In the genomic region with DNA sequence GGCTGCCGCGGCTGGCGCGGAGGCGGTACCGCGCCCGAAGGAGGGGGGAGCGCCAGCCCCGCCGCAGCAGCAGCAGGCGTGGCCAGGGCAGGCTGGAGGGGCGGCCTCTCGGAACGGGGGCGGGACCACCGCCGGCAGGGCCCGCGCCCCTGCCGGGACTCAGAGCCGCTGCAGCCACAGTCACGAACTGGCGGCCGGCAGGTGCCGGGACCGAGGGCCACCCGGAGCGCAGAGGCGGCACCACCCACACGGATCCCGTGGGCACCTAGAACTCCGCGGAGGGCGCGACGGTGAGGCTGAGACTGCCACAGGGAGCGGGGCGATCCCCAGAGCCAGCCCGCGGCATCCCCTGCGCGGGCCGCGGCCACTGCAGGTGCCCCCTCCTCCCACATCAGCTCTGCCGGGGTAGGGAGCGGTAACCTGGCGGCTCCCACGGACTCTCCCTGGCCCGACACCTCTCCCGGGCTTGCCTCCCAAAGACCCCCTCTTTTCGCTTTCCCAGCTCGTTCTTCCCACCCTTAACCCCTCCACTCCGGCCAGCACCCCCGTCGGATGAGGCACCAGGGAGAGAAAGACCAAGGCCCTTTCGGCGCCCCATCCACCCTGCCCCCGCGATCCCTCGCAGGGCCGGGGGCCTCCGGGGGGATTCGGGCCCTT, we compare ENCODE assay signal across 8 cellular contexts. TPM values are rescaled to one million over a fixed set of nuclear protein-coding genes. Genes with fewer than 3 reads are reported as not detected.
DNase-seq lines count a peak whose midpoint lies in the region; ATAC-seq and TF ChIP-seq lines count a peak whose summit lies in the region.

A gene (plus strand): TSS at position 162 of the 657 bp plus-strand sequence. CDS start 944 bp downstream, outside the sequence.

- H3K4me3 ChIP-seq in AG04449 (ENCODE audit: low read depth, low read length) (peak within 1 kb of the TSS; percentile 40), epithelial cell of proximal tubule (ENCODE audit: low read depth, low read length) (peak within 1 kb of the TSS; percentile 43)

- peaks cover 53 to 75% (median 74%) of the 10 kb centered on the region in 3 donors for H3K27me3 Mint-ChIP-seq in naive B cell
- H3K27me3 Mint-ChIP-seq in stimulated activated naive B cell treated with anti-CD40 and anti-IgM and Interleukin-4, amounts not matched to agents 10 μg/mL and 1 μg/mL and 100 μg/mL, for 72 hours = peaks cover 58 to 66% of the 10 kb centered on the region in 2 donors

- peaks cover 14 to 19% (median 18%) of the 10 kb centered on the region in 3 donors for H3K4me1 Mint-ChIP-seq in naive B cell
- H3K4me1 Mint-ChIP-seq in stimulated activated naive B cell treated with anti-CD40 and anti-IgM and Interleukin-4, amounts not matched to agents 10 μg/mL and 1 μg/mL and 100 μg/mL, for 72 hours = peaks cover 13 to 18% of the 10 kb centered on the region in 2 donors

- TF ChIP-seq CTCF in AG04449 (IDR thresholded peaks at IDR 0.05; ENCODE audit: insufficient read depth, low read length, missing control alignments) = no peak
- TF ChIP-seq CTCF in epithelial cell of proximal tubule (conservative IDR thresholded peaks at IDR 0.05; ENCODE audit: low read depth, low read length) = no peak

- H3K9me3 Mint-ChIP-seq in naive B cell = no peaks in the 10 kb centered on the region
- H3K9me3 Mint-ChIP-seq in stimulated activated naive B cell treated with anti-CD40 and anti-IgM and Interleukin-4, amounts not matched to agents 10 μg/mL and 1 μg/mL and 100 μg/mL, for 72 hours = no peaks in the 10 kb centered on the region

- H3K27ac Mint-ChIP-seq in naive B cell = no peak within 1 kb of the TSS
- H3K27ac Mint-ChIP-seq in stimulated activated naive B cell treated with anti-CD40 and anti-IgM and Interleukin-4, amounts not matched to agents 10 μg/mL and 1 μg/mL and 100 μg/mL, for 72 hours = peak within 1 kb of the TSS; percentile 47

- ATAC-seq in GM18909 (IDR thresholded peaks at IDR 0.05; ENCODE audit: poor library complexity, unreplicated experiment) (peak; percentile 76), HG03354 (IDR thresholded peaks at IDR 0.05; ENCODE audit: poor library complexity, severe bottlenecking, unreplicated experiment) (peak; percentile 86), naive B cell (ENCODE audit: low read depth in 2 of 2) (peak; percentile 94 to 97)
- peak; percentile 93 for ATAC-seq in stimulated activated naive B cell treated with anti-CD40 and anti-IgM and Interleukin-4, amounts not matched to agents 10 μg/mL and 1 μg/mL and 100 μg/mL, for 72 hours (replicated peaks)

- no peak for DNase-seq in AG04449 (ENCODE audit: low read depth, low spot score)
- DNase-seq in NCI-H82 (lab: John Stamatoyannopoulos, UW) = peak; percentile 92
- DNase-seq in activated CD8-positive, alpha-beta memory T cell treated with anti-CD3 and anti-CD28 coated beads, Interleukin-2, amount 50 U/mL, for 48 hours = peak; percentile 83
- DNase-seq in epithelial cell of proximal tubule (ENCODE audit: low read depth) = no peak
- peak; percentile 82 for DNase-seq in naive B cell
- peak; percentile 66 for DNase-seq in stimulated activated naive B cell treated with anti-CD40 and anti-IgM and Interleukin-4, amounts not matched to agents 10 μg/mL and 1 μg/mL and 100 μg/mL, for 72 hours

- POLR2A ChIA-PET in AG04449 (lab: Yijun Ruan, JAX) = no interaction called here

- H3K36me3 Mint-ChIP-seq in naive B cell = peaks cover 0 to 12% of the 10 kb centered on the region in 2 donors
- no peaks in the 10 kb centered on the region for H3K36me3 Mint-ChIP-seq in stimulated activated naive B cell treated with anti-CD40 and anti-IgM and Interleukin-4, amounts not matched to agents 10 μg/mL and 1 μg/mL and 100 μg/mL, for 72 hours

- CTCF ChIA-PET in AG04449 (lab: Yijun Ruan, JAX) = interaction anchor here (1.1 to 2.5 kb wide), 6 partner anchors 11 to 35 kb away, joined by 3 to 8 read pairs (median 6); no protein-coding TSS in a partner anchor

- H3K4me3 Mint-ChIP-seq in naive B cell = peak within 1 kb of the TSS; percentile 30 to 90 (median 84)
- peak within 1 kb of the TSS; percentile 75 to 83 for H3K4me3 Mint-ChIP-seq in stimulated activated naive B cell treated with anti-CD40 and anti-IgM and Interleukin-4, amounts not matched to agents 10 μg/mL and 1 μg/mL and 100 μg/mL, for 72 hours

RNA-seq across cellular contexts. Expression of the gene that starts here (rescaled TPM):
- total RNA-seq in epithelial cell of proximal tubule = not detected in 2 replicates
- not detected for polyA plus RNA-seq in naive B cell (ENCODE audit: low read depth in 6 of 6)

Comparison
In these comparisons a context has a peak if more than half of its experiments do, and no peak if none do; other contexts are left out.
1. Peak in DNase-seq and ATAC-seq in naive B cell; RNA of the gene not detected or under 1 TPM.
2. DNase-seq: peak in NCI-H82 (single experiment), activated CD8-positive, alpha-beta memory T cell treated with anti-CD3 and anti-CD28 coated beads, Interleukin-2, amount 50 U/mL, for 48 hours (single experiment) and stimulated activated naive B cell treated with anti-CD40 and anti-IgM and Interleukin-4, amounts not matched to agents 10 μg/mL and 1 μg/mL and 100 μg/mL, for 72 hours (single experiment); none in AG04449 (single experiment) and epithelial cell of proximal tubule (single experiment).
3. Peak in every context shown above with its lines, with median percentiles within 50 percentile points of each other: ATAC-seq.